Comparison of ENCODE assay signal across 20 cellular contexts in the genomic region with DNA sequence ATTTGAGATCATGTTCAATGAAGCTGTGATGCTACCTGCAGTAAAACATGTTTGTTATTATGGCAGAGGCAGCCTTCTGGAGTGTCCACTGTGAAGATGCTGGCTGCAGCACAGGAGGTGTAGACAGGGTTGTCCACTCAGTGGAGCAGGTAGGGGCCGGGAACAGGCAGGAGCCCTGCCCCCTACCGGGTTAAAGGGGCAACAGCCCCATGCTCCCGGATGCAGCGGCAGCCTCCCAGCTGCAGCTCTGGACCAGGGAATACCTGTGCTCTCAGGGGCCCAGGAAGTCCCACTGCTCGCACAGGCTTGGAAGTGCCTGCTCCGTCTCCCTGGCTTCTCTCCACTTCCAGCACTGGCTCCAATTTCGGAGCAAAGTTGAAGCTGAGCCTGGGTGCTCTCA.
A peak's percentile ranks its signal among the peaks of the same experiment; 100 is the strongest.
DNase-seq lines count a peak whose midpoint lies in the region; ATAC-seq and TF ChIP-seq lines count a peak whose summit lies in the region.
"Had no signal": no experiment of that assay in that cellular context is flagged by ENCODE, and none has a peak within 500 bp of the region (broad histone marks: within the 10 kb centered on the region; RNA-seq: fewer than 3 reads in every experiment).

No MANE protein-coding gene starts in this region.

- TF ChIP-seq CTCF in GM12865 (IDR thresholded peaks at IDR 0.05; ENCODE audit: insufficient read depth, low read depth, low read length, missing control alignments) (peak; percentile 5), RWPE2 (IDR thresholded peaks at IDR 0.05; ENCODE audit: poor library complexity, severe bottlenecking) (no peak), endodermal cell (conservative IDR thresholded peaks at IDR 0.05) (peak; percentile 60), GM13976 (IDR thresholded peaks at IDR 0.05; ENCODE audit: borderline replicate concordance, control extremely low read depth, extremely low read depth, insufficient read depth, missing control alignments) (no peak)

- H3K4me1 ChIP-seq in RWPE2 (ENCODE audit: insufficient read depth, poor library complexity, severe bottlenecking): no peaks in the 10 kb centered on the region
- H3K4me1 ChIP-seq in endodermal cell (ENCODE audit: control insufficient read depth, insufficient read depth, low read length): no peaks in the 10 kb centered on the region
- H3K4me1 ChIP-seq: A549, Caco-2, Peyer's patch had no signal

- no peak overlapping the region for H3K4me3 ChIP-seq in GM12865 (ENCODE audit: low read depth, low read length)
- no peak overlapping the region for H3K4me3 ChIP-seq in RWPE2 (ENCODE audit: severe bottlenecking)
- no peak overlapping the region for H3K4me3 ChIP-seq in endodermal cell (ENCODE audit: low read length)
- H3K4me3 ChIP-seq: A549, Peyer's patch, SK-N-MC had no signal

- no peaks in the 10 kb centered on the region for H3K36me3 Mint-ChIP-seq in endodermal cell (ENCODE audit: low read depth)
- H3K36me3 Mint-ChIP-seq in stimulated activated effector memory CD8-positive, alpha-beta T cell treated with anti-CD3 and anti-CD28 coated beads, Interleukin-12 subunit alpha, Interleukin-12 subunit beta, amount 100 ng/mL, for 72 hours: no peaks in the 10 kb centered on the region
- H3K36me3 Mint-ChIP-seq: T-cell had no signal

- no peaks in the 10 kb centered on the region for H3K4me1 Mint-ChIP-seq in endodermal cell
- H3K4me1 Mint-ChIP-seq in stimulated activated effector memory CD8-positive, alpha-beta T cell treated with anti-CD3 and anti-CD28 coated beads, Interleukin-12 subunit alpha, Interleukin-12 subunit beta, amount 100 ng/mL, for 72 hours: no peaks in the 10 kb centered on the region
- H3K4me1 Mint-ChIP-seq: T-cell had no signal

- no peak overlapping the region for H3K27ac Mint-ChIP-seq in endodermal cell
- no peak overlapping the region for H3K27ac Mint-ChIP-seq in stimulated activated effector memory CD8-positive, alpha-beta T cell treated with anti-CD3 and anti-CD28 coated beads, Interleukin-12 subunit alpha, Interleukin-12 subunit beta, amount 100 ng/mL, for 72 hours
- H3K27ac Mint-ChIP-seq: CD4-positive, alpha-beta T cell; T-cell had no signal

- 92 to 100% methylated on average over 2 to 7 of the region's 7 CpGs for WGBS in endodermal cell (ENCODE audit: insufficient coverage in 1 of 2, insufficient read length in 1 of 2), 2 experiments

- H3K27me3 Mint-ChIP-seq in endodermal cell (ENCODE audit: insufficient read depth): no peaks in the 10 kb centered on the region
- H3K27me3 Mint-ChIP-seq: CD4-positive, alpha-beta T cell; T-cell had no signal

- H3K36me3 ChIP-seq in RWPE2 (ENCODE audit: low read depth): no peaks in the 10 kb centered on the region
- H3K36me3 ChIP-seq in endodermal cell (ENCODE audit: control insufficient read depth, insufficient read depth, low read length): no peaks in the 10 kb centered on the region
- H3K36me3 ChIP-seq: Peyer's patch had no signal

- in situ Hi-C loops in GM13976 (cut with MboI; ENCODE audit: low sequenced_read_pairs, unreplicated experiment): no loop called here

- H3K27me3 ChIP-seq in RWPE2 (ENCODE audit: insufficient read depth, poor library complexity, severe bottlenecking) (peaks cover 6% of the 10 kb centered on the region), endodermal cell (ENCODE audit: control insufficient read depth, insufficient read depth, low read length, poor library complexity, severe bottlenecking) (no peaks in the 10 kb centered on the region)
- H3K27me3 ChIP-seq: Peyer's patch had no signal

- no peaks in the 10 kb centered on the region for H3K9me3 ChIP-seq in RWPE2 (ENCODE audit: severe bottlenecking)
- no peaks in the 10 kb centered on the region for H3K9me3 ChIP-seq in endodermal cell (ENCODE audit: control insufficient read depth, low read length)
- H3K9me3 ChIP-seq: A549, Caco-2, Peyer's patch had no signal

- H3K27ac ChIP-seq in RWPE2 (ENCODE audit: poor library complexity, severe bottlenecking): no peak overlapping the region
- H3K27ac ChIP-seq in endodermal cell (ENCODE audit: low read depth, low read length): no peak overlapping the region
- H3K27ac ChIP-seq: A549, HL-60, Peyer's patch, SK-N-MC had no signal

- ATAC-seq in RWPE2 (ENCODE audit: low read depth) (0 out of 3 replicates have a peak, but pooled peaks have one; percentile 10), HG03159 (IDR thresholded peaks at IDR 0.05; ENCODE audit: unreplicated experiment) (no peak), GM21723 (IDR thresholded peaks at IDR 0.05; ENCODE audit: unreplicated experiment) (no peak)
- peak; percentile 24 for ATAC-seq in stimulated activated effector memory CD8-positive, alpha-beta T cell treated with anti-CD3 and anti-CD28 coated beads, Interleukin-12 subunit alpha, Interleukin-12 subunit beta, amount 100 ng/mL, for 72 hours
- ATAC-seq: Right ventricle myocardium inferior had no signal

- H3K9ac ChIP-seq in endodermal cell (ENCODE audit: extremely low read depth, low read length, poor library complexity, severe bottlenecking): no peak overlapping the region

- H3K4me3 Mint-ChIP-seq in endodermal cell: no peak overlapping the region
- H3K4me3 Mint-ChIP-seq in stimulated activated effector memory CD8-positive, alpha-beta T cell treated with anti-CD3 and anti-CD28 coated beads, Interleukin-12 subunit alpha, Interleukin-12 subunit beta, amount 100 ng/mL, for 72 hours: no peak overlapping the region
- H3K4me3 Mint-ChIP-seq: CD4-positive, alpha-beta T cell; T-cell had no signal

- DNase-seq in GM12865 (ENCODE audit: low read depth) (no peak), RWPE2 (ENCODE audit: low spot score) (no peak), endodermal cell (peak; percentile 79), GM13976 (ENCODE audit: low spot score) (no peak), GF-D8 (lab: John Stamatoyannopoulos, UW) (no peak)
- no peak for DNase-seq in stimulated activated effector memory CD8-positive, alpha-beta T cell treated with anti-CD3 and anti-CD28 coated beads, Interleukin-12 subunit alpha, Interleukin-12 subunit beta, amount 100 ng/mL, for 72 hours (ENCODE audit: low spot score in 2 of 2)
- DNase-seq: Caco-2; CD4-positive, alpha-beta T cell; HCEC 1CT; NCI-H1105 treated with DMSO at 0.1 percent for 48 hours; NCI-H187; NCI-H69; Peyer's patch; T-cell had no signal

- H3K9me3 Mint-ChIP-seq in endodermal cell: no peaks in the 10 kb centered on the region
- peaks cover 3% of the 10 kb centered on the region for H3K9me3 Mint-ChIP-seq in stimulated activated effector memory CD8-positive, alpha-beta T cell treated with anti-CD3 and anti-CD28 coated beads, Interleukin-12 subunit alpha, Interleukin-12 subunit beta, amount 100 ng/mL, for 72 hours

Comparison
In these comparisons a context has a peak if more than half of its experiments do, and no peak if none do; other contexts are left out.
1. CTCF ChIP-seq: peak in GM12865 (single experiment) and endodermal cell (single experiment); none in RWPE2 (single experiment) and GM13976 (single experiment).
2. ATAC-seq: peak in RWPE2 (single experiment) and stimulated activated effector memory CD8-positive, alpha-beta T cell treated with anti-CD3 and anti-CD28 coated beads, Interleukin-12 subunit alpha, Interleukin-12 subunit beta, amount 100 ng/mL, for 72 hours (single experiment); none in HG03159 (single experiment) and GM21723 (single experiment).